Comparison of ENCODE assay signal across 1 cellular context in the genomic region with DNA sequence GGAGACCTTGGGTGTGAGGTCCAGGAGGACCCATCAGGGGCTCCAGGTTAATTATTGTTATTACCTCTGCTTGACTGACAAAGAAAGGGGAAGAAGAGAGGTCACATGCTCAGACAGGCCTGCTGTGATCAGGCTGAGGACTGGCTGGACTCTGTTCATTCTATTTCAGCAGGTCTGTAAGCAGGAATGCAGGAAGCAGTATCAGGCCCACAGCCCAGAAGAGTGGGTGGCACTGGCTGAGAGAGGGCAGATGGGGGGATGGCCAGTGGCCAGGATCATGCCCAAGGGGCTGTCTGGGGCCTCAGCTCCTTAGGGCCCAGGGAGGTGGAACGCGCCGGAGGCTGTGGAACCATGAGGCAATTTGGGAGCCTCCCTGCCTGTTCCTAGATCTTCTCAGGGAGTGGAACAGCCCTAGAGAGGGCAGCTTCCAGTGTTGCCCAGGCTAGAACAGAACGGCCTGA.
TF ChIP-seq lines count a peak whose summit lies in the region.

No MANE protein-coding gene starts in this region.

TF ChIP-seq in HepG2, 621 proteins besides CTCF, POLR2A, EP300 and RAD21 (continued from another document and continues in another):
- TF ChIP-seq SP4 (CRISPR knock-in tag; IDR thresholded peaks at IDR 0.05) = no peak
- TF ChIP-seq, protein P1, sequence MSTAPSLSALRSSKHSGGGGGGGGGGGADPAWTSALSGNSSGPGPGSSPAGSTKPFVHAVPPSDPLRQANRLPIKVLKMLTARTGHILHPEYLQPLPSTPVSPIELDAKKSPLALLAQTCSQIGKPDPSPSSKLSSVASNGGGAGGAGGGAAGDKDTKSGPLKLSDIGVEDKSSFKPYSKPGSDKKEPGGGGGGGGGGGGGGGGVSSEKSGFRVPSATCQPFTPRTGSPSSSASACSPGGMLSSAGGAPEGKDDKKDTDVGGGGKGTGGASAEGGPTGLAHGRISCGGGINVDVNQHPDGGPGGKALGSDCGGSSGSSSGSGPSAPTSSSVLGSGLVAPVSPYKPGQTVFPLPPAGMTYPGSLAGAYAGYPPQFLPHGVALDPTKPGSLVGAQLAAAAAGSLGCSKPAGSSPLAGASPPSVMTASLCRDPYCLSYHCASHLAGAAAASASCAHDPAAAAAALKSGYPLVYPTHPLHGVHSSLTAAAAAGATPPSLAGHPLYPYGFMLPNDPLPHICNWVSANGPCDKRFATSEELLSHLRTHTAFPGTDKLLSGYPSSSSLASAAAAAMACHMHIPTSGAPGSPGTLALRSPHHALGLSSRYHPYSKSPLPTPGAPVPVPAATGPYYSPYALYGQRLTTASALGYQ (CRISPR knock-in tag; IDR thresholded peaks at IDR 0.05) = no peak
- TF ChIP-seq MATR3 (CRISPR knock-in tag; IDR thresholded peaks at IDR 0.05) = no peak
- TF ChIP-seq, protein P2, sequence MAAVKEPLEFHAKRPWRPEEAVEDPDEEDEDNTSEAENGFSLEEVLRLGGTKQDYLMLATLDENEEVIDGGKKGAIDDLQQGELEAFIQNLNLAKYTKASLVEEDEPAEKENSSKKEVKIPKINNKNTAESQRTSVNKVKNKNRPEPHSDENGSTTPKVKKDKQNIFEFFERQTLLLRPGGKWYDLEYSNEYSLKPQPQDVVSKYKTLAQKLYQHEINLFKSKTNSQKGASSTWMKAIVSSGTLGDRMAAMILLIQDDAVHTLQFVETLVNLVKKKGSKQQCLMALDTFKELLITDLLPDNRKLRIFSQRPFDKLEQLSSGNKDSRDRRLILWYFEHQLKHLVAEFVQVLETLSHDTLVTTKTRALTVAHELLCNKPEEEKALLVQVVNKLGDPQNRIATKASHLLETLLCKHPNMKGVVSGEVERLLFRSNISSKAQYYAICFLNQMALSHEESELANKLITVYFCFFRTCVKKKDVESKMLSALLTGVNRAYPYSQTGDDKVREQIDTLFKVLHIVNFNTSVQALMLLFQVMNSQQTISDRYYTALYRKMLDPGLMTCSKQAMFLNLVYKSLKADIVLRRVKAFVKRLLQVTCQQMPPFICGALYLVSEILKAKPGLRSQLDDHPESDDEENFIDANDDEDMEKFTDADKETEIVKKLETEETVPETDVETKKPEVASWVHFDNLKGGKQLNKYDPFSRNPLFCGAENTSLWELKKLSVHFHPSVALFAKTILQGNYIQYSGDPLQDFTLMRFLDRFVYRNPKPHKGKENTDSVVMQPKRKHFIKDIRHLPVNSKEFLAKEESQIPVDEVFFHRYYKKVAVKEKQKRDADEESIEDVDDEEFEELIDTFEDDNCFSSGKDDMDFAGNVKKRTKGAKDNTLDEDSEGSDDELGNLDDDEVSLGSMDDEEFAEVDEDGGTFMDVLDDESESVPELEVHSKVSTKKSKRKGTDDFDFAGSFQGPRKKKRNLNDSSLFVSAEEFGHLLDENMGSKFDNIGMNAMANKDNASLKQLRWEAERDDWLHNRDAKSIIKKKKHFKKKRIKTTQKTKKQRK (IDR thresholded peaks at IDR 0.05; ENCODE audit: low read length) = no peak
- TF ChIP-seq, protein P3, sequence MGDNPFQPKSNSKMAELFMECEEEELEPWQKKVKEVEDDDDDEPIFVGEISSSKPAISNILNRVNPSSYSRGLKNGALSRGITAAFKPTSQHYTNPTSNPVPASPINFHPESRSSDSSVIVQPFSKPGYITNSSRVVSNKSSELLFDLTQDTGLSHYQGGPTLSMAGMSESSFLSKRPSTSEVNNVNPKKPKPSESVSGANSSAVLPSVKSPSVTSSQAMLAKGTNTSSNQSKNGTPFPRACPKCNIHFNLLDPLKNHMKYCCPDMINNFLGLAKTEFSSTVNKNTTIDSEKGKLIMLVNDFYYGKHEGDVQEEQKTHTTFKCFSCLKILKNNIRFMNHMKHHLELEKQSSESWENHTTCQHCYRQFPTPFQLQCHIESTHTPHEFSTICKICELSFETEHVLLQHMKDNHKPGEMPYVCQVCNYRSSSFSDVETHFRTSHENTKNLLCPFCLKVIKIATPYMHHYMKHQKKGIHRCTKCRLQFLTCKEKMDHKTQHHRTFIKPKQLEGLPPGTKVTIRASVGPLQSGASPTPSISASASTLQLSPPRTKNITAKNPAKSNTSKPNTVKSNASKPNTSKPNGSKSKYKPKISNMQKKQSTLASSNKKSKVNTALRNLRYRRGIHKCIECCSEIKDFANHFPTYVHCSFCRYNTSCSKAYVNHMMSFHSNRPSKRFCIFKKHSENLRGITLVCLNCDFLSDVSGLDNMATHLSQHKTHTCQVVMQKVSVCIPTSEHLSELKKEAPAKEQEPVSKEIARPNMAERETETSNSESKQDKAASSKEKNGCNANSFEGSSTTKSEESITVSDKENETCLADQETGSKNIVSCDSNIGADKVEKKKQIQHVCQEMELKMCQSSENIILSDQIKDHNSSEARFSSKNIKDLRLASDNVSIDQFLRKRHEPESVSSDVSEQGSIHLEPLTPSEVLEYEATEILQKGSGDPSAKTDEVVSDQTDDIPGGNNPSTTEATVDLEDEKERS (CRISPR knock-in tag; IDR thresholded peaks at IDR 0.05) = no peak
- TF ChIP-seq SRSF9 (IDR thresholded peaks at IDR 0.05; ENCODE audit: borderline replicate concordance, insufficient read depth, low read depth, low read length, poor library complexity, severe bottlenecking) = no peak
- TF ChIP-seq ZNF776 (CRISPR knock-in tag; IDR thresholded peaks at IDR 0.05) = peak; percentile 41; the same call in 1 of the 2 replicates
- TF ChIP-seq CC2D1A (CRISPR knock-in tag; IDR thresholded peaks at IDR 0.05) = no peak
- TF ChIP-seq HMG20A (CRISPR knock-in tag; IDR thresholded peaks at IDR 0.05; ENCODE audit: borderline replicate concordance) = no peak; the same call in 1 of the 2 replicates
- TF ChIP-seq, protein P4, sequence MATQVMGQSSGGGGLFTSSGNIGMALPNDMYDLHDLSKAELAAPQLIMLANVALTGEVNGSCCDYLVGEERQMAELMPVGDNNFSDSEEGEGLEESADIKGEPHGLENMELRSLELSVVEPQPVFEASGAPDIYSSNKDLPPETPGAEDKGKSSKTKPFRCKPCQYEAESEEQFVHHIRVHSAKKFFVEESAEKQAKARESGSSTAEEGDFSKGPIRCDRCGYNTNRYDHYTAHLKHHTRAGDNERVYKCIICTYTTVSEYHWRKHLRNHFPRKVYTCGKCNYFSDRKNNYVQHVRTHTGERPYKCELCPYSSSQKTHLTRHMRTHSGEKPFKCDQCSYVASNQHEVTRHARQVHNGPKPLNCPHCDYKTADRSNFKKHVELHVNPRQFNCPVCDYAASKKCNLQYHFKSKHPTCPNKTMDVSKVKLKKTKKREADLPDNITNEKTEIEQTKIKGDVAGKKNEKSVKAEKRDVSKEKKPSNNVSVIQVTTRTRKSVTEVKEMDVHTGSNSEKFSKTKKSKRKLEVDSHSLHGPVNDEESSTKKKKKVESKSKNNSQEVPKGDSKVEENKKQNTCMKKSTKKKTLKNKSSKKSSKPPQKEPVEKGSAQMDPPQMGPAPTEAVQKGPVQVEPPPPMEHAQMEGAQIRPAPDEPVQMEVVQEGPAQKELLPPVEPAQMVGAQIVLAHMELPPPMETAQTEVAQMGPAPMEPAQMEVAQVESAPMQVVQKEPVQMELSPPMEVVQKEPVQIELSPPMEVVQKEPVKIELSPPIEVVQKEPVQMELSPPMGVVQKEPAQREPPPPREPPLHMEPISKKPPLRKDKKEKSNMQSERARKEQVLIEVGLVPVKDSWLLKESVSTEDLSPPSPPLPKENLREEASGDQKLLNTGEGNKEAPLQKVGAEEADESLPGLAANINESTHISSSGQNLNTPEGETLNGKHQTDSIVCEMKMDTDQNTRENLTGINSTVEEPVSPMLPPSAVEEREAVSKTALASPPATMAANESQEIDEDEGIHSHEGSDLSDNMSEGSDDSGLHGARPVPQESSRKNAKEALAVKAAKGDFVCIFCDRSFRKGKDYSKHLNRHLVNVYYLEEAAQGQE (IDR thresholded peaks at IDR 0.05; ENCODE audit: borderline replicate concordance in 1 of 2, low read depth in 1 of 2, low read length in 2 of 2) = peak in 1 of 2 experiments; percentile 33; a peak in 1 of 4 replicates
- TF ChIP-seq ZNF598 (CRISPR knock-in tag; IDR thresholded peaks at IDR 0.05; ENCODE audit: borderline replicate concordance) = no peak
- TF ChIP-seq, protein P5, sequence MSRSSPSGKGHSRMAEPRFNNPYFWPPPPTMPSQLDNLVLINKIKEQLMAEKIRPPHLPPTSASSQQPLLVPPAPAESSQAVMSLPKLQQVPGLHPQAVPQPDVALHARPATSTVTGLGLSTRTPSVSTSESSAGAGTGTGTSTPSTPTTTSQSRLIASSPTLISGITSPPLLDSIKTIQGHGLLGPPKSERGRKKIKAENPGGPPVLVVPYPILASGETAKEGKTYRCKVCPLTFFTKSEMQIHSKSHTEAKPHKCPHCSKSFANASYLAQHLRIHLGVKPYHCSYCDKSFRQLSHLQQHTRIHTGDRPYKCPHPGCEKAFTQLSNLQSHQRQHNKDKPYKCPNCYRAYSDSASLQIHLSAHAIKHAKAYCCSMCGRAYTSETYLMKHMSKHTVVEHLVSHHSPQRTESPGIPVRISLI (CRISPR knock-in tag; IDR thresholded peaks at IDR 0.05; ENCODE audit: borderline replicate concordance) = no peak
- TF ChIP-seq, protein P6, sequence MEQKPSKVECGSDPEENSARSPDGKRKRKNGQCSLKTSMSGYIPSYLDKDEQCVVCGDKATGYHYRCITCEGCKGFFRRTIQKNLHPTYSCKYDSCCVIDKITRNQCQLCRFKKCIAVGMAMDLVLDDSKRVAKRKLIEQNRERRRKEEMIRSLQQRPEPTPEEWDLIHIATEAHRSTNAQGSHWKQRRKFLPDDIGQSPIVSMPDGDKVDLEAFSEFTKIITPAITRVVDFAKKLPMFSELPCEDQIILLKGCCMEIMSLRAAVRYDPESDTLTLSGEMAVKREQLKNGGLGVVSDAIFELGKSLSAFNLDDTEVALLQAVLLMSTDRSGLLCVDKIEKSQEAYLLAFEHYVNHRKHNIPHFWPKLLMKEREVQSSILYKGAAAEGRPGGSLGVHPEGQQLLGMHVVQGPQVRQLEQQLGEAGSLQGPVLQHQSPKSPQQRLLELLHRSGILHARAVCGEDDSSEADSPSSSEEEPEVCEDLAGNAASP (CRISPR knock-in tag; IDR thresholded peaks at IDR 0.05; ENCODE audit: borderline replicate concordance) = no peak
- no peak for TF ChIP-seq KMT2A (CRISPR knock-in tag; IDR thresholded peaks at IDR 0.05)
- no peak for TF ChIP-seq CBX5 (CRISPR knock-in tag; IDR thresholded peaks at IDR 0.05; ENCODE audit: borderline replicate concordance)
- TF ChIP-seq, protein P7, sequence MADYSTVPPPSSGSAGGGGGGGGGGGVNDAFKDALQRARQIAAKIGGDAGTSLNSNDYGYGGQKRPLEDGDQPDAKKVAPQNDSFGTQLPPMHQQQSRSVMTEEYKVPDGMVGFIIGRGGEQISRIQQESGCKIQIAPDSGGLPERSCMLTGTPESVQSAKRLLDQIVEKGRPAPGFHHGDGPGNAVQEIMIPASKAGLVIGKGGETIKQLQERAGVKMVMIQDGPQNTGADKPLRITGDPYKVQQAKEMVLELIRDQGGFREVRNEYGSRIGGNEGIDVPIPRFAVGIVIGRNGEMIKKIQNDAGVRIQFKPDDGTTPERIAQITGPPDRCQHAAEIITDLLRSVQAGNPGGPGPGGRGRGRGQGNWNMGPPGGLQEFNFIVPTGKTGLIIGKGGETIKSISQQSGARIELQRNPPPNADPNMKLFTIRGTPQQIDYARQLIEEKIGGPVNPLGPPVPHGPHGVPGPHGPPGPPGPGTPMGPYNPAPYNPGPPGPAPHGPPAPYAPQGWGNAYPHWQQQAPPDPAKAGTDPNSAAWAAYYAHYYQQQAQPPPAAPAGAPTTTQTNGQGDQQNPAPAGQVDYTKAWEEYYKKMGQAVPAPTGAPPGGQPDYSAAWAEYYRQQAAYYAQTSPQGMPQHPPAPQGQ (CRISPR knock-in tag; IDR thresholded peaks at IDR 0.05; ENCODE audit: borderline replicate concordance) = no peak
- no peak for TF ChIP-seq ZFP37 (CRISPR knock-in tag; IDR thresholded peaks at IDR 0.05; ENCODE audit: borderline replicate concordance)
- TF ChIP-seq, protein P8, sequence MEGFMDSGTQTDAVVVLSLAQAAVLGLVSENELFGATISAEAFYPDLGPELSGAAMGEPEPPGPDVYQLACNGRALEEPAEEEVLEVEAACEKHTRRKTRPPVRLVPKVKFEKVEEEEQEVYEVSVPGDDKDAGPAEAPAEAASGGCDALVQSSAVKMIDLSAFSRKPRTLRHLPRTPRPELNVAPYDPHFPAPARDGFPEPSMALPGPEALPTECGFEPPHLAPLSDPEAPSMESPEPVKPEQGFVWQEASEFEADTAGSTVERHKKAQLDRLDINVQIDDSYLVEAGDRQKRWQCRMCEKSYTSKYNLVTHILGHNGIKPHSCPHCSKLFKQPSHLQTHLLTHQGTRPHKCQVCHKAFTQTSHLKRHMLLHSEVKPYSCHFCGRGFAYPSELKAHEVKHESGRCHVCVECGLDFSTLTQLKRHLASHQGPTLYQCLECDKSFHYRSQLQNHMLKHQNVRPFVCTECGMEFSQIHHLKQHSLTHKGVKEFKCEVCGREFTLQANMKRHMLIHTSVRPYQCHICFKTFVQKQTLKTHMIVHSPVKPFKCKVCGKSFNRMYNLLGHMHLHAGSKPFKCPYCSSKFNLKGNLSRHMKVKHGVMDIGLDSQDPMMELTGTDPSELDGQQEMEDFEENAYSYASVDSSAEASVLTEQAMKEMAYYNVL (CRISPR knock-in tag; IDR thresholded peaks at IDR 0.05; ENCODE audit: borderline replicate concordance) = peak; percentile 36; the same call in 1 of the 2 replicates
- no peak for TF ChIP-seq RFX5 (IDR thresholded peaks at IDR 0.05; ENCODE audit: low read depth, low read length)
- TF ChIP-seq JDP2 (CRISPR knock-in tag; IDR thresholded peaks at IDR 0.05; ENCODE audit: borderline replicate concordance) = no peak
- TF ChIP-seq MEIS1 (CRISPR knock-in tag; IDR thresholded peaks at IDR 0.05; ENCODE audit: borderline replicate concordance) = no peak
- no peak for TF ChIP-seq ZNF775 (CRISPR knock-in tag; IDR thresholded peaks at IDR 0.05; ENCODE audit: borderline replicate concordance)
- no peak for TF ChIP-seq ZNF75D (CRISPR knock-in tag; IDR thresholded peaks at IDR 0.05; ENCODE audit: borderline replicate concordance)
- peak; percentile 31; the same call in 1 of the 2 replicates for TF ChIP-seq NCOA2 (CRISPR knock-in tag; IDR thresholded peaks at IDR 0.05)
- TF ChIP-seq HNRNPUL1 (IDR thresholded peaks at IDR 0.05; ENCODE audit: low read depth, low read length) = no peak
- no peak for TF ChIP-seq PAF1 (CRISPR knock-in tag; IDR thresholded peaks at IDR 0.05)
- TF ChIP-seq ETV6 (CRISPR knock-in tag; conservative IDR thresholded peaks at IDR 0.05) = no peak
- TF ChIP-seq LCORL (IDR thresholded peaks at IDR 0.05) = no peak
- TF ChIP-seq LCORL (CRISPR knock-in tag; IDR thresholded peaks at IDR 0.05) = no peak
- no peak for TF ChIP-seq PTBP1 (IDR thresholded peaks at IDR 0.05; ENCODE audit: low read depth, low read length, poor library complexity, severe bottlenecking)
- no peak for TF ChIP-seq NR3C1 (CRISPR knock-in tag; IDR thresholded peaks at IDR 0.05)
- TF ChIP-seq, protein P9, sequence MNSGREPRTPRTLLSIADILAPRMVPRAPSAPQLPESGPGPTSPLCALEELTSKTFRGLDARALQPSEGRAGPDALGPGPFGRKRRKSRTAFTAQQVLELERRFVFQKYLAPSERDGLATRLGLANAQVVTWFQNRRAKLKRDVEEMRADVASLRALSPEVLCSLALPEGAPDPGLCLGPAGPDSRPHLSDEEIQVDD (CRISPR knock-in tag; IDR thresholded peaks at IDR 0.05; ENCODE audit: borderline replicate concordance) = no peak
- TF ChIP-seq ZNF781 (CRISPR knock-in tag; IDR thresholded peaks at IDR 0.05; ENCODE audit: borderline replicate concordance, not compliant biosample characterization) = no peak
- TF ChIP-seq ZNF263 (CRISPR knock-in tag; IDR thresholded peaks at IDR 0.05) = no peak
- TF ChIP-seq ZNF724P (CRISPR knock-in tag; IDR thresholded peaks at IDR 0.05; ENCODE audit: borderline replicate concordance) = no peak
- TF ChIP-seq, protein P10, sequence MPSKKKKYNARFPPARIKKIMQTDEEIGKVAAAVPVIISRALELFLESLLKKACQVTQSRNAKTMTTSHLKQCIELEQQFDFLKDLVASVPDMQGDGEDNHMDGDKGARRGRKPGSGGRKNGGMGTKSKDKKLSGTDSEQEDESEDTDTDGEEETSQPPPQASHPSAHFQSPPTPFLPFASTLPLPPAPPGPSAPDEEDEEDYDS (CRISPR knock-in tag; IDR thresholded peaks at IDR 0.05) = peak; percentile 86
- peak; percentile 61; the same call in 1 of the 2 replicates for TF ChIP-seq MIXL1 (CRISPR knock-in tag; IDR thresholded peaks at IDR 0.05)
- no peak for TF ChIP-seq SMAD3 (CRISPR knock-in tag; IDR thresholded peaks at IDR 0.05)
- TF ChIP-seq ZFP82 (CRISPR knock-in tag; IDR thresholded peaks at IDR 0.05; ENCODE audit: borderline replicate concordance) = no peak
